Comparison of ENCODE assay signal across 8 cellular contexts in the genomic region with DNA sequence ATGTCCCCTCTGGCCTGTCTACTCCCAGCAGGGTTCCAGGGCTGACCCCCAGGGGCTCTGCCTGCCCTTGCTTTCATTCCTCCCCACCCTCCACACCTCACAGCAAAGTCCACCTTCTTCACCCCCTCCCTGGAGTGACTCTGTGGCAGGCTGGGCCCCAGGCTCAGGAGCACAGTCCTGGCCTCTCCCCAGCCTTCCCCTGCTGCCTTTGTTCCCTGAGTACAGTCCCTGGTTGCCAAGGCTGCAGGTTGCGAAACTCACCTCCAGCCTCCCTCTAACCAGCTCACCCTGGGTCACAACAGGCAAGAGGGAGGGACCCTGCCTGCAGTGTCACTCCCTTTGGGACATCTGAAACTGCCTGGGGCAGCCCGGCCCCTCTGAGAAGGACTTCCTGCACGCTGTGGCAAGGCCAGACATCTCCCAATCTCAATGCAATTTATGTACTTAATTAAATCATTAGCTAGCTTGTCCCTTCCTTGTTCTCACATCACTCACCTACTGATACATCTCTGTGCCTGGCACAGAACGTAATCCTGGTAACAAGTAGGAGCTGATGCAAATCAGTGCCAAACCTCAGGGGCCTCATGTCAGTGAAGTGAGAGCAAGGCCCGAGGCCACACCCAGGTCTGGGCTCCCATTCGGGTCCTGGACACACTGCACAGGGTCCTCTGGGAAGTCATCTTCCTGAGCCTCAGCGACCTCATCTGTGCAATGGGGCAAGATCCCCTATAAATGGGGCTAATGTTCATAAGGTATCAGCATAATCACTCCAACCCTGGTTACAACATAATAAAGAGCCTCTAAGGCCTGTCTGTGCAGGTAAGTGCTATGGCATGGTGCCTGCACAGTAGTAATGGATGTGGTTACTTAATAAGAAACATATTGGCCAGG. TPM values are rescaled to one million over a fixed set of nuclear protein-coding genes. Genes with fewer than 3 reads are reported as not detected.
DNase-seq lines count a peak whose midpoint lies in the region; FAIRE-seq and TF ChIP-seq lines count a peak whose summit lies in the region.

No MANE protein-coding gene starts in this region.

- H3K9me3 ChIP-seq in esophagus squamous epithelium: no peaks in the 10 kb centered on the region
- H3K9me3 ChIP-seq in small intestine (ENCODE audit: control insufficient read depth, low read depth): no peaks in the 10 kb centered on the region
- H3K9me3 ChIP-seq in sigmoid colon: no peaks in the 10 kb centered on the region

- H3K36me3 ChIP-seq in esophagus squamous epithelium (peaks cover 0 to 23% (median 0%) of the 10 kb centered on the region in 3 donors), small intestine (ENCODE audit: control insufficient read depth in 2 of 2, insufficient read depth in 2 of 2, low read length in 2 of 2) (peaks cover 0 to 2% of the 10 kb centered on the region in 2 donors), sigmoid colon (no peaks in the 10 kb centered on the region)

- H3K4me1 ChIP-seq in esophagus squamous epithelium (peaks cover 33 to 69% (median 41%) of the 10 kb centered on the region in 3 donors), small intestine (ENCODE audit: control insufficient read depth in 2 of 2, insufficient read depth in 1 of 2, low read depth in 1 of 2, low read length in 1 of 2) (peaks cover 13 to 15% of the 10 kb centered on the region in 2 donors), sigmoid colon (no peaks in the 10 kb centered on the region)

- H3K27me3 ChIP-seq in esophagus squamous epithelium (no peaks in the 10 kb centered on the region), small intestine (ENCODE audit: control insufficient read depth in 2 of 2, insufficient read depth in 2 of 2, low read length in 2 of 2) (no peaks in the 10 kb centered on the region), sigmoid colon (no peaks in the 10 kb centered on the region)

- TF ChIP-seq POLR2A in esophagus squamous epithelium (IDR thresholded peaks at IDR 0.05) (peak in 1 of 4 donors; percentile 20), sigmoid colon (IDR thresholded peaks at IDR 0.05) (no peak)

- peak; percentile 32 for DNase-seq in A172 (ENCODE audit: low spot score)
- peak; percentile 54 for DNase-seq in GM20000 (ENCODE audit: low spot score)
- peak; percentile 46 for DNase-seq in NCI-H345 (lab: John Stamatoyannopoulos, UW)
- DNase-seq in esophagus squamous epithelium (lab: John Stamatoyannopoulos, UW): no peak
- peak; percentile 99 for DNase-seq in small intestine
- no peak for DNase-seq in activated CD8-positive, alpha-beta memory T cell treated with anti-CD3 and anti-CD28 coated beads, Interleukin-2, amount 50 U/mL, for 4 hours
- DNase-seq in globus pallidus (ENCODE audit: low spot score): no peak
- no peak for DNase-seq in sigmoid colon

- intact Hi-C loops in esophagus squamous epithelium (cut with DNase I): no loop called here
- intact Hi-C loops in sigmoid colon (cut with DNase I): no loop called here

- TF ChIP-seq EP300 in sigmoid colon (IDR thresholded peaks at IDR 0.05): no peak

- no peak for TF ChIP-seq CTCF in GM20000 (IDR thresholded peaks at IDR 0.05; ENCODE audit: extremely low read depth, missing control alignments)
- TF ChIP-seq CTCF in esophagus squamous epithelium (IDR thresholded peaks at IDR 0.05): no peak
- TF ChIP-seq CTCF in sigmoid colon (IDR thresholded peaks at IDR 0.05): no peak

- no peak overlapping the region for H3K4me3 ChIP-seq in esophagus squamous epithelium
- H3K4me3 ChIP-seq in small intestine (ENCODE audit: low read depth in 1 of 2, low read length in 2 of 2): no peak overlapping the region
- H3K4me3 ChIP-seq in sigmoid colon: no peak overlapping the region

- 26 to 62% methylated on average over 4 of the region's 7 CpGs for WGBS in esophagus squamous epithelium, 2 donors
- 9 to 59% (median 26%) methylated on average over 7 of the region's 7 CpGs for WGBS in small intestine, 3 donors
- 17 to 60% methylated on average over 7 of the region's 7 CpGs for WGBS in sigmoid colon, 2 donors

- no peak for FAIRE-seq in small intestine (lab: Jason Lieb, UNC)

- H3K27ac ChIP-seq in esophagus squamous epithelium (peak overlapping the region; percentile 89 to 95 (median 92)), small intestine (ENCODE audit: low read depth in 1 of 2, low read length in 1 of 2) (peak overlapping the region; percentile 92 to 99), sigmoid colon (no peak overlapping the region)

RNA-seq across cellular contexts. Expression of gene TRIM14, which starts 27.3 kb away (rescaled TPM):
- 20.6 and 22.9 TPM in 2 replicates for total RNA-seq in A172 (2014; rRNA removed; shearing (Covaris generic))
- 10 to 100 TPM; 21.0 to 39.2 (median 31.6) TPM for total RNA-seq in esophagus squamous epithelium
- polyA plus RNA-seq in small intestine: 10 to 100 TPM; 20.5 to 35.2 (median 30.6) TPM
- total RNA-seq in sigmoid colon: 10 to 100 TPM in 2 of 4 donors, 1 to 10 TPM in 2; 7.2 to 13.2 (median 9.0) TPM
- 10 to 100 TPM; 14.4 to 40.1 (median 17.8) TPM for polyA plus RNA-seq in sigmoid colon

RNA-seq across cellular contexts. Expression of gene CORO2A, which starts 46.1 kb away (rescaled TPM):
- total RNA-seq in A172 (2014; rRNA removed; shearing (Covaris generic)): 12.4 and 12.5 TPM in 2 replicates
- total RNA-seq in esophagus squamous epithelium (10 to 100 TPM; 15.6 to 27.6 (median 26.1) TPM), sigmoid colon (1 to 10 TPM; 1.2 to 1.8 (median 1.4) TPM)
- polyA plus RNA-seq in small intestine (10 to 100 TPM; 35.1 to 57.0 (median 45.3) TPM), sigmoid colon (10 to 100 TPM; 16.8 to 39.6 (median 33.3) TPM)

Comparison
In these comparisons a context has a peak if more than half of its experiments do, and no peak if none do; other contexts are left out.
1. DNase-seq: peak in A172 (single experiment), GM20000 (single experiment), NCI-H345 (single experiment) and small intestine (single experiment); none in esophagus squamous epithelium (single experiment), activated CD8-positive, alpha-beta memory T cell treated with anti-CD3 and anti-CD28 coated beads, Interleukin-2, amount 50 U/mL, for 4 hours (single experiment), globus pallidus (single experiment) and sigmoid colon (single experiment).
2. H3K27ac ChIP-seq: peak in esophagus squamous epithelium (4 of 4) and small intestine (2 of 2); none in sigmoid colon (0 of 4).